32 cellular contexts compared by ENCODE assay signal in the genomic region with DNA sequence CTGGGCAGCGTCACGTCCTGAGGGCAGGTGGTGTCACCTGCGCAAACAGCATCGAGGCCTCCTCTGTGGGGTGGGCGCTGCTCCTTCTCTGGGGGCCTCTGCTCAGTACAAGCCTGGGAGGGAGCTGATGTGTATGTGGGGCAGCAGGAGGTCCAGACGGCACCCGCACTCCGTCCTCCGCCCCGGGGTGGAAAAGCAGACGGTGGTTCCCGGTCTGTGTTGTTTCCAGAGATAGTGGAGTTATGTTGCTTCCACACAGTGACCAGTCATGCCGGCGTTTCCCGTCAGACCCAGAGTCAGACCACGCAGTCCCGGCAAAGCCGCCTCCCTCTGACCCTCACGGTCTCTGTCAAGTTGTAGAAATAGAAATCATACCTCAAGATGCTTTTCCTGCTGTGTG. TPM values are rescaled to one million over a fixed set of nuclear protein-coding genes. Genes with fewer than 3 reads are reported as not detected.
"Had no signal": no experiment of that assay in that cellular context is flagged by ENCODE, and none has a peak within 500 bp of the region (broad histone marks: within the 10 kb centered on the region; RNA-seq: fewer than 3 reads in every experiment).

No MANE protein-coding gene starts in this region.

- H3K4me3 ChIP-seq: ascending aorta had no signal

- H3K9me3 Mint-ChIP-seq: activated B cell treated with CpG ODN at 0.5 μM for 24 hours; activated CD4-positive, alpha-beta memory T cell treated with anti-CD3 and anti-CD28 coated beads for 36 hours; activated CD4-positive, alpha-beta T cell treated with anti-CD3 and anti-CD28 coated beads, Interleukin-2, amount 10 ng/mL, durations not matched to agents 24 days and 14 days; activated CD8-positive, alpha-beta T cell treated with anti-CD3 and anti-CD28 coated beads for 36 hours; activated naive CD4-positive, alpha-beta T cell treated with anti-CD3 and anti-CD28 coated beads, Interleukin-2, amount 10 ng/mL, durations not matched to agents 7 days and 5 days; activated naive CD4-positive, alpha-beta T cell treated with anti-CD3 and anti-CD28 coated beads, Interleukin-2, amount 50 U/mL, for 24 hours; activated T-cell treated with anti-CD3 and anti-CD28 coated beads, Interleukin-2, amount 50 U/mL, for 4 hours; activated T-helper 2 cell treated with anti-CD3 and anti-CD28 coated beads, Interferon-gamma antibody, Interleukin-2, Interleukin-4, amounts not matched to agents 10 μg/mL and 5 μg/mL and 100 μg/mL, durations not matched to agents 14 hours and 24 hours and 36 hours; brain; T-helper 1 cell treated with Interleukin-12 subunit alpha and Interleukin-12 subunit beta and Interleukin-4 antibody, amounts not matched to agents 30 μg/mL and 1 μg/mL, for 36 hours; T-helper 2 cell treated with Interferon-gamma antibody and Interleukin-4, amounts not matched to agents 5 μg/mL and 100 μg/mL, for 36 hours had no signal

- H3K9me3 ChIP-seq: ascending aorta had no signal

- H3K4me3 Mint-ChIP-seq: activated B cell treated with CpG ODN at 0.5 μM for 24 hours; activated CD4-positive, alpha-beta memory T cell treated with anti-CD3 and anti-CD28 coated beads for 36 hours; activated CD4-positive, alpha-beta T cell treated with anti-CD3 and anti-CD28 coated beads, Interleukin-2, amount 10 ng/mL, durations not matched to agents 24 days and 14 days; activated CD8-positive, alpha-beta T cell treated with anti-CD3 and anti-CD28 coated beads for 36 hours; activated naive CD4-positive, alpha-beta T cell treated with anti-CD3 and anti-CD28 coated beads, Interleukin-2, amount 10 ng/mL, durations not matched to agents 7 days and 5 days; activated naive CD4-positive, alpha-beta T cell treated with anti-CD3 and anti-CD28 coated beads, Interleukin-2, amount 50 U/mL, for 24 hours; activated naive CD8-positive, alpha-beta T cell; activated T-cell treated with anti-CD3 and anti-CD28 coated beads, Interleukin-2, amount 50 U/mL, for 4 hours; brain; T-helper 1 cell treated with Interleukin-12 subunit alpha and Interleukin-12 subunit beta and Interleukin-4 antibody, amounts not matched to agents 30 μg/mL and 1 μg/mL, for 36 hours; T-helper 2 cell treated with Interferon-gamma antibody and Interleukin-4, amounts not matched to agents 5 μg/mL and 100 μg/mL, for 36 hours had no signal

- H3K27ac ChIP-seq: ascending aorta, VCaP had no signal

- H3K27ac Mint-ChIP-seq: activated B cell treated with CpG ODN at 0.5 μM for 24 hours; activated CD4-positive, alpha-beta memory T cell treated with anti-CD3 and anti-CD28 coated beads for 36 hours; activated CD4-positive, alpha-beta T cell treated with anti-CD3 and anti-CD28 coated beads, Interleukin-2, amount 10 ng/mL, durations not matched to agents 24 days and 14 days; activated CD8-positive, alpha-beta T cell treated with anti-CD3 and anti-CD28 coated beads for 36 hours; activated naive CD4-positive, alpha-beta T cell treated with anti-CD3 and anti-CD28 coated beads, Interleukin-2, amount 50 U/mL, for 24 hours; activated naive CD8-positive, alpha-beta T cell; activated T-helper 2 cell treated with anti-CD3 and anti-CD28 coated beads, Interferon-gamma antibody, Interleukin-2, Interleukin-4, amounts not matched to agents 10 μg/mL and 5 μg/mL and 100 μg/mL, durations not matched to agents 14 hours and 24 hours and 36 hours; brain; T-helper 1 cell treated with Interleukin-12 subunit alpha and Interleukin-12 subunit beta and Interleukin-4 antibody, amounts not matched to agents 30 μg/mL and 1 μg/mL, for 36 hours; T-helper 2 cell treated with Interferon-gamma antibody and Interleukin-4, amounts not matched to agents 5 μg/mL and 100 μg/mL, for 36 hours had no signal

- FAIRE-seq: TTC549 had no signal

- H3K27me3 ChIP-seq: ascending aorta had no signal

- H3K4me1 ChIP-seq: ascending aorta had no signal

- H3K27me3 Mint-ChIP-seq: activated B cell treated with CpG ODN at 0.5 μM for 24 hours; activated CD4-positive, alpha-beta memory T cell treated with anti-CD3 and anti-CD28 coated beads for 36 hours; activated CD4-positive, alpha-beta T cell treated with anti-CD3 and anti-CD28 coated beads, Interleukin-2, amount 10 ng/mL, durations not matched to agents 24 days and 14 days; activated CD8-positive, alpha-beta T cell treated with anti-CD3 and anti-CD28 coated beads for 36 hours; activated naive CD4-positive, alpha-beta T cell treated with anti-CD3 and anti-CD28 coated beads, Interleukin-2, amount 10 ng/mL, durations not matched to agents 7 days and 5 days; activated naive CD4-positive, alpha-beta T cell treated with anti-CD3 and anti-CD28 coated beads, Interleukin-2, amount 50 U/mL, for 24 hours; activated naive CD8-positive, alpha-beta T cell; brain had no signal

- H3K4me1 Mint-ChIP-seq: brain had no signal

- DNase-seq: activated B cell treated with CpG ODN at 0.5 μM for 24 hours; activated CD4-positive, alpha-beta memory T cell treated with anti-CD3 and anti-CD28 coated beads for 36 hours; activated CD4-positive, alpha-beta T cell treated with anti-CD3 and anti-CD28 coated beads for 4 hours; activated CD4-positive, alpha-beta T cell treated with anti-CD3 and anti-CD28 coated beads, Interleukin-2, amount 10 ng/mL, durations not matched to agents 24 days and 14 days; activated CD4-positive, alpha-beta T cell treated with anti-CD3 and anti-CD28 coated beads, Interleukin-2, amount 50 U/mL, for 4 hours; activated CD4-positive, CD25-positive, alpha-beta regulatory T cell treated with anti-CD3 and anti-CD28 coated beads, Interleukin-2, amount 50 U/mL, for 72 hours; activated CD8-positive, alpha-beta memory T cell treated with anti-CD3 and anti-CD28 coated beads, Interleukin-2, amount 50 U/mL, for 4 hours; activated CD8-positive, alpha-beta T cell treated with anti-CD3 and anti-CD28 coated beads for 36 hours; activated effector memory CD4-positive, alpha-beta T cell treated with Interleukin-2 at 50 U/mL for 16 hours; activated gamma-delta T cell; activated naive CD4-positive, alpha-beta T cell treated with anti-CD3 and anti-CD28 coated beads, Interleukin-2, amount 10 ng/mL, durations not matched to agents 7 days and 5 days; activated naive CD4-positive, alpha-beta T cell treated with Interleukin-2 at 50 U/mL for 16 hours; activated T-cell treated with anti-CD3 and anti-CD28 coated beads for 4 hours; activated T-cell treated with anti-CD3 and anti-CD28 coated beads, Interleukin-2, amount 50 U/mL, for 1 hour; activated T-cell treated with anti-CD3 and anti-CD28 coated beads, Interleukin-2, amount 50 U/mL, for 4 hours; amygdala; anterior cingulate cortex; central memory CD4-positive, alpha-beta T cell; SW 1271; T-helper 1 cell; T-helper 2 cell; T-helper 9 cell had no signal

- ATAC-seq: activated CD8-positive, alpha-beta T cell treated with anti-CD3 and anti-CD28 coated beads for 36 hours; activated T-cell treated with anti-CD3 and anti-CD28 coated beads, Interleukin-2, amount 50 U/mL, for 4 hours had no signal

RNA-seq across cellular contexts. Expression of a gene that starts 28.8 kb away (rescaled TPM):
- total RNA-seq: ascending aorta, cardiac septum had no signal
